10 cellular contexts compared by ENCODE assay signal in genomic region chr7:143709895-143710294, GRCh38. TPM values are rescaled to one million over a fixed set of nuclear protein-coding genes. Genes with fewer than 3 reads are reported as not detected.
DNase-seq lines count a peak whose midpoint lies in the region; ATAC-seq, FAIRE-seq and TF ChIP-seq lines count a peak whose summit lies in the region.
"Not testable (repeated sequence)": the region's sequence is repeated elsewhere in the genome, so short reads cannot be mapped to it uniquely, and the experiment has no call there.
"Had no signal": no experiment of that assay in that cellular context is flagged by ENCODE, and none has a peak within 500 bp of the region (broad histone marks: within the 10 kb centered on the region; RNA-seq: fewer than 3 reads in every experiment).

No MANE protein-coding gene starts in this region.

- H3K79me2 ChIP-seq in K562 (ENCODE audit: control insufficient read depth, insufficient read depth, low read length) = not testable (repeated sequence)

- not testable (repeated sequence) for DNase-seq in activated CD4-positive, alpha-beta T cell treated with anti-CD3 and anti-CD28 coated beads for 36 hours; activated T-cell treated with anti-CD3 and anti-CD28 coated beads, Interleukin-2, amount 50 U/mL, for 72 hours; activated naive CD4-positive, alpha-beta T cell treated with anti-CD3 and anti-CD28 coated beads, Interleukin-2, amount 50 U/mL, for 72 hours (ENCODE audit: low spot score in 2 of 2); K562 (ENCODE audit: extremely low read depth in 1 of 4, low spot score in 3 of 4)

- not testable (repeated sequence) for TF ChIP-seq EP300 in K562 (IDR thresholded peaks at IDR 0.05; ENCODE audit: low read length)

- H3K9ac ChIP-seq in K562 (ENCODE audit: insufficient read depth in 1 of 2, low read depth in 2 of 2, low read length in 2 of 2) = not testable (repeated sequence)

- not testable (repeated sequence) for BruUV-seq in K562 (replicated peaks; lab: Mats Ljungman, UMichigan)

- WGBS in K562 (ENCODE audit: insufficient coverage, low coverage, missing lambda C conversion rate) = 38% methylated on average over 2 of the region's 5 CpGs

- H3K9me3 ChIP-seq in K562 (replicated peaks; ENCODE audit: control insufficient read depth, insufficient read depth, low read depth, low read length) = not testable (repeated sequence)

- H3K36me3 Mint-ChIP-seq in activated CD4-positive, alpha-beta T cell treated with anti-CD3 and anti-CD28 coated beads for 36 hours (ENCODE audit: low read depth); activated T-cell treated with anti-CD3 and anti-CD28 coated beads, Interleukin-2, amount 50 U/mL, for 72 hours (ENCODE audit: insufficient read depth in 2 of 2); activated naive CD4-positive, alpha-beta T cell treated with anti-CD3 and anti-CD28 coated beads, Interleukin-2, amount 50 U/mL, for 72 hours: not testable (repeated sequence)

- peak; percentile 45 for ATAC-seq in activated CD4-positive, alpha-beta T cell treated with anti-CD3 and anti-CD28 coated beads for 36 hours
- peak; percentile 24 to 38 for ATAC-seq in activated T-cell treated with anti-CD3 and anti-CD28 coated beads, Interleukin-2, amount 50 U/mL, for 72 hours (replicated peaks in 1 of 2)
- ATAC-seq in activated naive CD4-positive, alpha-beta T cell treated with anti-CD3 and anti-CD28 coated beads, Interleukin-2, amount 50 U/mL, for 72 hours = peak; percentile 28 to 83
- ATAC-seq in K562 = peak; percentile 20; the same call in 2 of the 3 replicates

- H3K4me1 Mint-ChIP-seq in activated CD4-positive, alpha-beta T cell treated with anti-CD3 and anti-CD28 coated beads for 36 hours; activated T-cell treated with anti-CD3 and anti-CD28 coated beads, Interleukin-2, amount 50 U/mL, for 72 hours (ENCODE audit: low read depth): not testable (repeated sequence)

- H3K4me2 ChIP-seq in K562 (ENCODE audit: insufficient read depth, low read length) = not testable (repeated sequence)

- H3K4me1 ChIP-seq in K562 (replicated peaks in 1 of 2; ENCODE audit: control insufficient read depth in 2 of 2, insufficient read depth in 2 of 2, low read length in 2 of 2) = not testable (repeated sequence)

- POLR2A ChIA-PET in activated CD4-positive, alpha-beta T cell treated with anti-CD3 and anti-CD28 coated beads for 36 hours (lab: Charles Lee); K562 (lab: Yijun Ruan, JAX): not testable (repeated sequence)

- not testable (repeated sequence) for H2AFZ ChIP-seq in K562 (ENCODE audit: low read depth, low read length)

- not testable (repeated sequence) for FAIRE-seq in K562 (lab: Jason Lieb, UNC)

- not testable (repeated sequence) for TF ChIP-seq CTCF in K562 (IDR thresholded peaks at IDR 0.05 in 2 of 3, conservative IDR thresholded peaks at IDR 0.05 in 1 of 3; ENCODE audit: insufficient read depth in 2 of 3, low read depth in 1 of 3, low read length in 3 of 3)

- not testable (repeated sequence) for H3K27me3 Mint-ChIP-seq in activated CD4-positive, alpha-beta T cell treated with anti-CD3 and anti-CD28 coated beads for 36 hours; activated T-cell treated with anti-CD3 and anti-CD28 coated beads, Interleukin-2, amount 50 U/mL, for 72 hours (ENCODE audit: low read depth)

- not testable (repeated sequence) for H3K4me3 ChIP-seq in K562

- intact Hi-C loops in activated CD4-positive, alpha-beta T cell treated with anti-CD3 and anti-CD28 coated beads for 36 hours (cut with DNase I, micrococcal nuclease); K562 (cut with micrococcal nuclease): not testable (repeated sequence)

- not testable (repeated sequence) for TF ChIP-seq POLR2A in K562 (conservative IDR thresholded peaks at IDR 0.05)

- H3K27me3 ChIP-seq in K562 (ENCODE audit: control insufficient read depth in 2 of 2, insufficient read depth in 2 of 2, low read length in 2 of 2) = not testable (repeated sequence)

- in situ Hi-C loops in K562 (cut with MboI) = not testable (repeated sequence)

- not testable (repeated sequence) for H3K9me1 ChIP-seq in K562 (ENCODE audit: control insufficient read depth, insufficient read depth, low read length)

- H4K20me1 ChIP-seq in K562 (replicated peaks; ENCODE audit: control insufficient read depth, insufficient read depth, low read length) = not testable (repeated sequence)

- H3K4me3 Mint-ChIP-seq in activated CD4-positive, alpha-beta T cell treated with anti-CD3 and anti-CD28 coated beads for 36 hours; activated T-cell treated with anti-CD3 and anti-CD28 coated beads, Interleukin-2, amount 50 U/mL, for 72 hours: not testable (repeated sequence)

- H3K27ac ChIP-seq in K562 (ENCODE audit: extremely low read depth, low read depth, low read length) = not testable (repeated sequence)

- not testable (repeated sequence) for H3K9me3 Mint-ChIP-seq in activated CD4-positive, alpha-beta T cell treated with anti-CD3 and anti-CD28 coated beads for 36 hours (ENCODE audit: low read depth); activated T-cell treated with anti-CD3 and anti-CD28 coated beads, Interleukin-2, amount 50 U/mL, for 72 hours; activated naive CD4-positive, alpha-beta T cell treated with anti-CD3 and anti-CD28 coated beads, Interleukin-2, amount 50 U/mL, for 72 hours

- H3K36me3 ChIP-seq in K562 (ENCODE audit: control insufficient read depth, insufficient read depth, low read length) = not testable (repeated sequence)

- not testable (repeated sequence) for H3K27ac Mint-ChIP-seq in activated CD4-positive, alpha-beta T cell treated with anti-CD3 and anti-CD28 coated beads for 36 hours; activated T-cell treated with anti-CD3 and anti-CD28 coated beads, Interleukin-2, amount 50 U/mL, for 72 hours; activated naive CD4-positive, alpha-beta T cell treated with anti-CD3 and anti-CD28 coated beads, Interleukin-2, amount 50 U/mL, for 72 hours

- CTCF ChIA-PET in activated CD4-positive, alpha-beta T cell treated with anti-CD3 and anti-CD28 coated beads for 36 hours (lab: Charles Lee); K562 (lab: Yijun Ruan, JAX; ENCODE audit: low intra/inter-chr PET ratio): not testable (repeated sequence)

- not testable (repeated sequence) for TF ChIP-seq RAD21 in K562 (CRISPR knock-in tag; conservative IDR thresholded peaks at IDR 0.05 in 1 of 2, IDR thresholded peaks at IDR 0.05 in 1 of 2)

RNA-seq across cellular contexts. Expression of gene CTAGE6, which starts 47.6 kb away (rescaled TPM):
- 1 to 10 TPM in 1 of 2 experiments, under 1 TPM in 1; 0.94 to 1.5 TPM for total RNA-seq in activated CD4-positive, alpha-beta T cell treated with anti-CD3 and anti-CD28 coated beads for 36 hours
- 1 to 10 TPM in 1 of 2 donors, under 1 TPM in 1; 0.79 to 2.8 TPM for total RNA-seq in activated T-cell treated with anti-CD3 and anti-CD28 coated beads, Interleukin-2, amount 50 U/mL, for 72 hours
- 1 to 10 TPM in 1 of 2 donors, under 1 TPM in 1; 0.93 to 3.1 TPM for total RNA-seq in activated naive CD4-positive, alpha-beta T cell treated with anti-CD3 and anti-CD28 coated beads, Interleukin-2, amount 50 U/mL, for 72 hours
- total RNA-seq in K562 (2011; cell fraction: chromatin; rRNA removed; ENCODE audit: low replicate concordance) = 0.53 and 4.0 TPM in 2 replicates
- 0.79 and 0.83 TPM in 2 replicates for total RNA-seq in K562 (2011; cell fraction: nucleolus; rRNA removed)
- 1.1 TPM in 1 of 2 replicates, not detected in the other for total RNA-seq in K562 (2011; cell fraction: nucleoplasm; rRNA removed)
- total RNA-seq in K562 (2014; rRNA removed) = 0.29 TPM in 1 of 2 replicates, not detected in the other
- total RNA-seq in K562 (2014; rRNA removed; fragmentation: Illumina TruSeq; extraction: Trizol) = 0.04 and 0.45 TPM in 2 replicates
- total RNA-seq in K562 (2015; rRNA removed; fragmentation: Illumina TruSeq; extraction: Trizol) = not detected in 2 replicates
- 0.09 and 0.18 TPM in 2 replicates for total RNA-seq in K562 (2021)
- 0.54 TPM in 1 of 2 replicates, not detected in the other for polyA plus RNA-seq in K562 (2011; rRNA removed)
- 0.06 TPM in 1 of 2 replicates, not detected in the other for polyA plus RNA-seq in K562 (2011; cell fraction: cytosol; rRNA removed)
- 0.48 and 0.87 TPM in 2 replicates for polyA plus RNA-seq in K562 (2011; cell fraction: nucleus; rRNA removed)
- 0.04 TPM in 1 of 2 replicates, not detected in the other for polyA plus RNA-seq in K562 (2012)
- 0.04 TPM in 1 of 2 replicates, not detected in the other for polyA plus RNA-seq in K562 (2014; fragmentation: Illumina TruSeq; extraction: Trizol)
- polyA plus RNA-seq in K562 (2014; fragmentation: Nextera tagmentation; extraction: Ambion mirVana) = not detected
- 0.21 TPM in 1 of 2 replicates, not detected in the other for polyA plus RNA-seq in K562 (2014; rRNA removed)
- 0.63 and 1.8 TPM in 2 replicates for polyA minus RNA-seq in K562 (2011; rRNA and poly(A)+ RNA removed)
- not detected in 2 replicates for polyA minus RNA-seq in K562 (2011; cell fraction: cytosol; rRNA and poly(A)+ RNA removed)
- 0.54 and 2.9 TPM in 2 replicates for polyA minus RNA-seq in K562 (2011; cell fraction: nucleus; rRNA and poly(A)+ RNA removed)
- total RNA-seq: Daoy, G401, GM12878 had no signal
- polyA plus RNA-seq: AG04450; CD14-positive monocyte; CD8-positive, alpha-beta memory T cell had no signal
